In the genomic region with DNA sequence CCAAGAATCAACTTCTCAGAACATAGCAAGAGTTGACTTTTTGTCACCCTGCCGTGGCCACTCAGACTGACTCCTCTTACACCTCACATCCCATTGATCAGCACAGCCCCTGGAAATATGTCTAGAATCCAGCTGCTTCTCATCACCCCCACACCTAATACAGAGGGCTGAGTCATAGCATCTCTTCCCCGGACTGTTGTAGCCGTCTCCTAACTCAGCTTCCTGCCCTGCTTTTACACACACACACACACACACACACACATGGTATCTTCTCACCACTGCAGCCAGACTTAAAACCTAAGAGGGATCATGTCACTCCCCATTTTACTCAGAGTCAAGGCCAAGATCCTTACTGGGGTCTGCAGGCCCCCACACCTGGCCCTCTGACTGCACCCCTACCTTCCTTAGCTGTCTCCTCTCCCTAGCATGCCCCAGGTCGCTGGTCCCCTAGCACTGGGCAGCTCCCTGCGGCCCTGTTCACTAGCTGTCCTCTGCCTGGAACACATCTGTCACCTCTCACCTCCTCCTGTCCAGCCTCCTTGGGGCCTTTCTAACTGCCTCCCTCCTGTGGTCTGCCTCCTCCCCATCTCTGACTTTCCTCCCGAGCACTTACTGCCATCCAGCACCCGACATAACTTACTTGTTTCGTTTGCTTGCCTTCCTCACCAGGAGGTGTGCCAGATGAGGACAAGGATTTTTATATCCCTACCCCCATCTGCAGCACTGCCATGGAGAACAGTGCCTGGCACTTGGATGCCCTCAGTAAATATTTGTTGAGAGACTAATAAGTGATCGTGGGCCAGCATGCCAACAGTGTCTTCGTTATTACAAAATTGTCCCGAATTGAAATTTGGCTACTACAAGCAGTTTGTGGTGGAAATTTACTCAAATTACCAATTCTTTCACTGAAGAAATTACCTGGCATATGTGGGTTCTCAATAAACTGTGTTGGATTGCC, we compare ENCODE assay signal across 8 cellular contexts.
DNase-seq lines count a peak whose midpoint lies in the region; ATAC-seq lines count a peak whose summit lies in the region.

No MANE protein-coding gene starts in this region.

- peaks cover 66 to 100% (median 80%) of the 10 kb centered on the region in 11 experiments for H4K20me1 ChIP-seq in BLaER1 treated with 17β-estradiol and CSF1 and Interleukin-3, amounts not matched to agents 10 nM and 100 nM

- H3K4me3 ChIP-seq in BLaER1 treated with 17β-estradiol and CSF1 and Interleukin-3, amounts not matched to agents 10 nM and 100 nM, result no peak overlapping the region

- no peak for ATAC-seq in GM21390 (IDR thresholded peaks at IDR 0.05; ENCODE audit: unreplicated experiment)
- ATAC-seq in GM21529 (IDR thresholded peaks at IDR 0.05; ENCODE audit: unreplicated experiment), result no peak

- no peak overlapping the region for H3K9ac ChIP-seq in BLaER1 treated with 17β-estradiol and CSF1 and Interleukin-3, amounts not matched to agents 10 nM and 100 nM

- DNase-seq in HK-2 (ENCODE audit: unreplicated experiment) (peak; percentile 53), islet precursor cell (peak; percentile 93), germinal center (ENCODE audit: low spot score) (no peak), epidermal melanocyte (ENCODE audit: insufficient read length, low spot score) (no peak)

- H3K27ac ChIP-seq in BLaER1 treated with 17β-estradiol and CSF1 and Interleukin-3, amounts not matched to agents 10 nM and 100 nM, result peak overlapping the region in 6 of 11 experiments; percentile 44 to 61 (median 57); a peak in 8 of 22 replicates

- peaks cover 21 to 84% (median 62%) of the 10 kb centered on the region in 10 experiments for H3K4me1 ChIP-seq in BLaER1 treated with 17β-estradiol and CSF1 and Interleukin-3, amounts not matched to agents 10 nM and 100 nM

- H3K4me1 Mint-ChIP-seq in activated naive CD8-positive, alpha-beta T cell (ENCODE audit: low read depth), result peaks cover 57% of the 10 kb centered on the region

- H3K27me3 Mint-ChIP-seq in activated naive CD8-positive, alpha-beta T cell, result no peaks in the 10 kb centered on the region

- no peaks in the 10 kb centered on the region for H3K9me3 Mint-ChIP-seq in activated naive CD8-positive, alpha-beta T cell (ENCODE audit: low read depth)

- H3K27me3 ChIP-seq in BLaER1 treated with 17β-estradiol and CSF1 and Interleukin-3, amounts not matched to agents 10 nM and 100 nM, result no peaks in the 10 kb centered on the region

- H3K4me2 ChIP-seq in BLaER1 treated with 17β-estradiol and CSF1 and Interleukin-3, amounts not matched to agents 10 nM and 100 nM, result peak overlapping the region; percentile 48 to 80 (median 67); a peak in 21 of 22 replicates

- no peaks in the 10 kb centered on the region for H3K36me3 Mint-ChIP-seq in activated naive CD8-positive, alpha-beta T cell

- H3K4me3 Mint-ChIP-seq in activated naive CD8-positive, alpha-beta T cell, result no peak overlapping the region

- H3K27ac Mint-ChIP-seq in activated naive CD8-positive, alpha-beta T cell, result peak overlapping the region; percentile 54

- H3K9me3 ChIP-seq in BLaER1 treated with 17β-estradiol and CSF1 and Interleukin-3, amounts not matched to agents 10 nM and 100 nM (replicated peaks in 1 of 11), result no peaks in the 10 kb centered on the region

- H3K36me3 ChIP-seq in BLaER1 treated with 17β-estradiol and CSF1 and Interleukin-3, amounts not matched to agents 10 nM and 100 nM, result peaks cover 0 to 27% (median 13%) of the 10 kb centered on the region in 11 experiments; a peak in 12 of 22 replicates

Comparison
In these comparisons a context has a peak if more than half of its experiments do, and no peak if none do; other contexts are left out.
1. DNase-seq: peak in HK-2 (single experiment) and islet precursor cell (single experiment); none in germinal center (single experiment) and epidermal melanocyte (single experiment).